Comparison of ENCODE assay signal across 30 cellular contexts in the genomic region with DNA sequence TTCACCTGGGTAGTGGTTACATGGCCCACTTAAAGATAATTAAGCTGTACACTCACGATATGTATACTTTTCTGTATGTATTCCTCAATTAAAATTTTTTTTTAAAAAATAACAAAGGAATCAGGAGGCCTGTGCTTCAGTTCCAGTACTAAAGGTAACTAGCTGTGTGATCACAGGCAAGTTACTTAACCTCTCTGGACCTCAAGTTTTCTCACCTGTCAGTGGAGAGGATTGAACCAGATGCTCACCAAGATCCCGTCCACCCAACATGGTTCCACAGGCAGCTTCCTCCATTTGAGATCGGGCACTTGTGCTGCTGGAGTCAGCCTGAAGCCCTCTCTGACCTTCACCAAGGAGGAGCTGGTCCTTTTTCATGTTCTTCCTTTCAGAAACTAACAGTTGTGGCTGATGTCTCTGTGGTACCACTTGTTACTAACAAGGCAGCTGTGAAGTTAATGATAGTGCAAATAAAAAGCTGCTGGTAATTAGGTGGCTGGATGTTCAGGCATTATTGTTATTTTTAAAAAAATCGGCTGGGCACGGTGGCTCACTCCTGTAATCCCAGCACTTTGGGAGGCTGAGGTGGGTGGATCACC. TPM values are rescaled to one million over a fixed set of nuclear protein-coding genes. Genes with fewer than 3 reads are reported as not detected.
DNase-seq lines count a peak whose midpoint lies in the region; ATAC-seq, FAIRE-seq and TF ChIP-seq lines count a peak whose summit lies in the region.
"Had no signal": no experiment of that assay in that cellular context is flagged by ENCODE, and none has a peak within 500 bp of the region (broad histone marks: within the 10 kb centered on the region; RNA-seq: fewer than 3 reads in every experiment).

No MANE protein-coding gene starts in this region.

- POLR2A ChIA-PET in activated naive CD8-positive, alpha-beta T cell treated with anti-CD3 and anti-CD28 coated beads, Interleukin-2, amount 10 ng/mL, durations not matched to agents 7 days and 5 days (lab: Charles Lee): interaction anchor here (1.0 to 2.0 kb wide), 5 partner anchors 20 to 171 kb away, joined by 3 to 10 read pairs (median 5); no protein-coding TSS in a partner anchor
- POLR2A ChIA-PET in GM12878 (lab: Charles Lee) (interaction anchor here (0.7 to 2.1 kb wide), 9 partner anchors 8 to 123 kb away, joined by 3 to 7 read pairs (median 4); no protein-coding TSS in a partner anchor), PC-9 (lab: Charles Lee; ENCODE audit: unreplicated experiment) (no interaction called here)

- TF ChIP-seq EP300 in GM12878 (IDR thresholded peaks at IDR 0.05; ENCODE audit: borderline replicate concordance in 1 of 2, control insufficient read depth in 1 of 2, low read depth in 2 of 2, low read length in 2 of 2): no peak

- TF ChIP-seq POLR2A in GM12878 (IDR thresholded peaks at IDR 0.05; ENCODE audit: low read depth, low read length): no peak
- TF ChIP-seq POLR2A in GM12891 (IDR thresholded peaks at IDR 0.05; ENCODE audit: low read depth, low read length): no peak

- FAIRE-seq in GM12878 (lab: Jason Lieb, UNC) (no peak), GM12891 (lab: Jason Lieb, UNC) (no peak)
- FAIRE-seq: GM12892, H1 had no signal

- H3K9me2 ChIP-seq in PC-9 (ENCODE audit: insufficient read depth): no peaks in the 10 kb centered on the region

- H2AFZ ChIP-seq in GM12878 (ENCODE audit: control insufficient read depth, low read depth, low read length): no peak overlapping the region
- H2AFZ ChIP-seq in PC-9: no peak overlapping the region

- intact Hi-C loops in GM12878 (cut with micrococcal nuclease; ENCODE audit: unreplicated experiment) (no loop called here), PC-9 (cut with micrococcal nuclease; ENCODE audit: unreplicated experiment) (no loop called here)

- H3K4me3 Mint-ChIP-seq in activated naive CD8-positive, alpha-beta T cell treated with anti-CD3 and anti-CD28 coated beads, Interleukin-2, amount 10 ng/mL, durations not matched to agents 7 days and 5 days: no peak overlapping the region
- H3K4me3 Mint-ChIP-seq in activated naive CD8-positive, alpha-beta T cell treated with anti-CD3 and anti-CD28 coated beads for 36 hours: no peak overlapping the region
- H3K4me3 Mint-ChIP-seq: CD14-positive monocyte; CD8-positive, alpha-beta memory T cell had no signal

- RAD21 ChIA-PET in GM12878 (lab: Charles Lee; ENCODE audit: unreplicated experiment): interaction anchor here (0.6 to 2.1 kb wide), 13 partner anchors 9 to 338 kb away, joined by 3 to 17 read pairs (median 4); no protein-coding TSS in a partner anchor

- in situ Hi-C loops in GM12878 (cut with MboI): no loop called here

- SMC1A ChIA-PET in GM12878 (lab: Charles Lee; ENCODE audit: uncharacterized antibody, unreplicated experiment): interaction anchor here (0.6 to 3.6 kb wide), 21 partner anchors 8 to 266 kb away, joined by 3 to 32 read pairs (median 5); no protein-coding TSS in a partner anchor

- H3K9me3 ChIP-seq in GM12878 (replicated peaks; ENCODE audit: control insufficient read depth, insufficient read depth, low read length) (peaks cover 2% of the 10 kb centered on the region; the same call in 1 of the 3 replicates), PC-9 (ENCODE audit: insufficient read depth, low read depth) (peaks cover 6% of the 10 kb centered on the region; the same call in 1 of the 2 replicates)
- H3K9me3 ChIP-seq: BE2C had no signal

- H3K9ac ChIP-seq in GM12878 (ENCODE audit: control insufficient read depth, insufficient read depth, low read length): no peak overlapping the region

- H3K27ac ChIP-seq in GM12878 (ENCODE audit: control insufficient read depth, insufficient read depth): no peak overlapping the region
- no peak overlapping the region for H3K27ac ChIP-seq in PC-9

- TF ChIP-seq CTCF in GM12878 (IDR thresholded peaks at IDR 0.05 in 2 of 3, conservative IDR thresholded peaks at IDR 0.05 in 1 of 3; ENCODE audit: control insufficient read depth in 2 of 3, extremely low read depth in 1 of 3, insufficient read depth in 1 of 3, low read depth in 3 of 3, low read length in 3 of 3) (no peak), foreskin fibroblast (IDR thresholded peaks at IDR 0.05; ENCODE audit: low read depth, low read length) (no peak), PC-9 (conservative IDR thresholded peaks at IDR 0.05) (no peak)

- BruUV-seq in GM12878 (replicated peaks; lab: Mats Ljungman, UMichigan) (no TSS peak), PC-9 (replicated peaks; lab: Mats Ljungman, UMichigan) (no TSS peak)

- H3F3A ChIP-seq in PC-9 (ENCODE audit: insufficient read depth, low read depth): peaks cover 22% of the 10 kb centered on the region

- CTCF ChIA-PET in GM12878 (lab: Yijun Ruan, JAX) (interaction anchor here (0.9 to 3.5 kb wide), 13 partner anchors 8 to 266 kb away, joined by 3 to 14 read pairs (median 5); no protein-coding TSS in a partner anchor), PC-9 (lab: Charles Lee) (no interaction called here)

- peaks cover 2% of the 10 kb centered on the region for H3K27me3 Mint-ChIP-seq in activated naive CD8-positive, alpha-beta T cell treated with anti-CD3 and anti-CD28 coated beads, Interleukin-2, amount 10 ng/mL, durations not matched to agents 7 days and 5 days
- H3K27me3 Mint-ChIP-seq in activated naive CD8-positive, alpha-beta T cell treated with anti-CD3 and anti-CD28 coated beads for 36 hours: no peaks in the 10 kb centered on the region
- H3K27me3 Mint-ChIP-seq: CD8-positive, alpha-beta memory T cell had no signal

- 82% methylated on average over 5 of the region's 5 CpGs for WGBS in GM12878 (ENCODE audit: insufficient coverage, insufficient replicate concordance, low lambda C conversion rate, missing lambda C conversion rate)

- peak; percentile 24 for DNase-seq in NCI-H748 (lab: John Stamatoyannopoulos, UW; ENCODE audit: unreplicated experiment)
- DNase-seq in NCI-H748 treated with DMSO at 0.1 percent for 48 hours (lab: John Stamatoyannopoulos, UW): no peak
- DNase-seq in activated naive CD8-positive, alpha-beta T cell treated with anti-CD3 and anti-CD28 coated beads, Interleukin-2, amount 10 ng/mL, durations not matched to agents 7 days and 5 days: no peak
- no peak for DNase-seq in activated naive CD8-positive, alpha-beta T cell treated with anti-CD3 and anti-CD28 coated beads for 36 hours
- no peak for DNase-seq in GM12878 (ENCODE audit: low read depth, low spot score)
- DNase-seq in foreskin fibroblast: no peak
- no peak for DNase-seq in PC-9
- no peak for DNase-seq in GM12891 (ENCODE audit: insufficient read length, low spot score)
- DNase-seq: 8988T; ACHN; BE2C; CD8-positive, alpha-beta memory T cell; DMS 273 treated with DMSO at 0.1 percent for 48 hours; DMS79; EL; GDM1; HCEC 1CT; Karpas-422; NCI-H1092 treated with DMSO at 0.1 percent for 48 hours; NCI-H146; NCI-H1930; NCI-H2107; NCI-H446; NCI-H524 treated with DMSO at 0.1 percent for 48 hours; NK-92 treated with Interleukin-12 subunit alpha and Interleukin-12 subunit beta, amount 100 ng/mL, for 24 hours; RPMI8226; SHP77 had no signal

- no peak overlapping the region for H3K4me2 ChIP-seq in GM12878 (ENCODE audit: control insufficient read depth, insufficient read depth)
- H3K4me2 ChIP-seq in PC-9: no peak overlapping the region

- H3K27me3 ChIP-seq in GM12878 (replicated peaks in 1 of 2; ENCODE audit: control insufficient read depth in 2 of 2, insufficient read depth in 2 of 2, low read length in 1 of 2): no peaks in the 10 kb centered on the region
- no peaks in the 10 kb centered on the region for H3K27me3 ChIP-seq in PC-9 (ENCODE audit: insufficient read depth, low read depth)
- H3K27me3 ChIP-seq: BE2C had no signal

- no peaks in the 10 kb centered on the region for H3K36me3 ChIP-seq in GM12878 (ENCODE audit: control insufficient read depth in 2 of 2, insufficient read depth in 2 of 2, low read length in 1 of 2)
- no peaks in the 10 kb centered on the region for H3K36me3 ChIP-seq in PC-9 (ENCODE audit: low read depth)
- H3K36me3 ChIP-seq: BE2C had no signal

- H3K4me3 ChIP-seq in GM12878 (no peak overlapping the region), foreskin fibroblast (ENCODE audit: low read depth in 1 of 2, low read length in 2 of 2) (no peak overlapping the region), PC-9 (no peak overlapping the region)

- no peaks in the 10 kb centered on the region for H3K4me1 ChIP-seq in GM12878 (ENCODE audit: control insufficient read depth, insufficient read depth, low read length)
- H3K4me1 ChIP-seq in PC-9 (replicated peaks; ENCODE audit: insufficient read depth): peaks cover 24% of the 10 kb centered on the region
- H3K4me1 ChIP-seq: BE2C had no signal

- H3K9me3 Mint-ChIP-seq in activated naive CD8-positive, alpha-beta T cell treated with anti-CD3 and anti-CD28 coated beads, Interleukin-2, amount 10 ng/mL, durations not matched to agents 7 days and 5 days: peaks cover 16% of the 10 kb centered on the region
- H3K9me3 Mint-ChIP-seq in activated naive CD8-positive, alpha-beta T cell treated with anti-CD3 and anti-CD28 coated beads for 36 hours: peaks cover 14% of the 10 kb centered on the region

- peaks cover 23% of the 10 kb centered on the region for H3K36me3 Mint-ChIP-seq in activated naive CD8-positive, alpha-beta T cell treated with anti-CD3 and anti-CD28 coated beads, Interleukin-2, amount 10 ng/mL, durations not matched to agents 7 days and 5 days
- peaks cover 6% of the 10 kb centered on the region for H3K36me3 Mint-ChIP-seq in activated naive CD8-positive, alpha-beta T cell treated with anti-CD3 and anti-CD28 coated beads for 36 hours
- H3K36me3 Mint-ChIP-seq: CD14-positive monocyte had no signal

- peaks cover 34% of the 10 kb centered on the region for H3K4me1 Mint-ChIP-seq in activated naive CD8-positive, alpha-beta T cell treated with anti-CD3 and anti-CD28 coated beads, Interleukin-2, amount 10 ng/mL, durations not matched to agents 7 days and 5 days
- H3K4me1 Mint-ChIP-seq in activated naive CD8-positive, alpha-beta T cell treated with anti-CD3 and anti-CD28 coated beads for 36 hours: peaks cover 7% of the 10 kb centered on the region

- no peak for ATAC-seq in activated naive CD8-positive, alpha-beta T cell treated with anti-CD3 and anti-CD28 coated beads, Interleukin-2, amount 10 ng/mL, durations not matched to agents 7 days and 5 days (ENCODE audit: low read depth)
- peak; percentile 46; the same call in 2 of the 3 replicates for ATAC-seq in GM12878

- H4K20me1 ChIP-seq in GM12878 (ENCODE audit: control insufficient read depth, insufficient read depth): no peaks in the 10 kb centered on the region
- H4K20me1 ChIP-seq in PC-9 (ENCODE audit: insufficient read depth): no peaks in the 10 kb centered on the region

- TF ChIP-seq RAD21 in GM12878 (IDR thresholded peaks at IDR 0.05; ENCODE audit: insufficient read depth, low read depth, low read length): no peak

- H3K27ac Mint-ChIP-seq in activated naive CD8-positive, alpha-beta T cell treated with anti-CD3 and anti-CD28 coated beads, Interleukin-2, amount 10 ng/mL, durations not matched to agents 7 days and 5 days: peak overlapping the region; percentile 77
- H3K27ac Mint-ChIP-seq in activated naive CD8-positive, alpha-beta T cell treated with anti-CD3 and anti-CD28 coated beads for 36 hours: no peak overlapping the region
- H3K27ac Mint-ChIP-seq: CD14-positive monocyte had no signal

- H3K79me2 ChIP-seq in GM12878 (ENCODE audit: control insufficient read depth, insufficient read depth, low read length) (no peaks in the 10 kb centered on the region), PC-9 (ENCODE audit: low read depth) (no peaks in the 10 kb centered on the region)

RNA-seq across cellular contexts. Expression of a gene that starts 29.4 kb away (rescaled TPM):
- 10 to 100 TPM; 36.4 to 39.2 TPM for total RNA-seq in activated naive CD8-positive, alpha-beta T cell treated with anti-CD3 and anti-CD28 coated beads, Interleukin-2, amount 10 ng/mL, durations not matched to agents 7 days and 5 days
- total RNA-seq in activated naive CD8-positive, alpha-beta T cell treated with anti-CD3 and anti-CD28 coated beads for 36 hours: 10 to 100 TPM; 55.1 to 56.9 TPM
- total RNA-seq in GM12878 (2013; cell fraction: nucleolus; rRNA removed): 36.2 and 40.2 TPM in 2 replicates
- total RNA-seq in GM12878 (2014; rRNA removed) (4.6 and 7.8 TPM in 2 replicates), GM12878 (2014; rRNA removed; fragmentation: Illumina TruSeq; extraction: Trizol) (11.0 and 12.3 TPM in 2 replicates), GM12878 (2021) (32.8 and 37.2 TPM in 2 replicates), PC-9 (2021) (23.1 and 26.9 TPM in 2 replicates)
- 7.3 TPM for polyA plus RNA-seq in GM12878 (2011; ENCODE audit: low read depth)
- polyA plus RNA-seq in GM12878 (2011; rRNA removed) (17.1 and 25.3 TPM in 2 replicates), GM12878 (2014; fragmentation: Illumina TruSeq; extraction: Trizol) (35.3 and 44.0 TPM in 2 replicates), GM12878 (2014; fragmentation: Nextera tagmentation; extraction: Ambion mirVana) (10 to 100 TPM; 10.1 to 12.9 TPM), GM12878 (2014; rRNA removed) (12.5 and 19.1 TPM in 2 replicates), GM12878 (2016; fragmentation: Nextera tagmentation; extraction: Ambion mirVana) (10 to 100 TPM; 22.7 to 26.5 TPM)
- polyA plus RNA-seq in GM12878 (2011; cell fraction: cytosol; rRNA removed): 6.1 and 6.5 TPM in 2 replicates
- 10.0 and 12.6 TPM in 2 replicates for polyA plus RNA-seq in GM12878 (2011; cell fraction: nucleus; rRNA removed)
- 14.0 and 21.2 TPM in 2 replicates for polyA plus RNA-seq in GM12878 (2012)
- polyA minus RNA-seq in GM12878 (2011; rRNA and poly(A)+ RNA removed): 4.6 and 9.4 TPM in 2 replicates
- 4.4 and 8.5 TPM in 2 replicates for polyA minus RNA-seq in GM12878 (2011; cell fraction: cytosol; rRNA and poly(A)+ RNA removed)
- polyA minus RNA-seq in GM12878 (2011; cell fraction: nucleus; rRNA and poly(A)+ RNA removed): 11.8 and 21.9 TPM in 2 replicates
- polyA plus RNA-seq in GM12891 (2012; ENCODE audit: low read depth, missing spikeins): 22.3 TPM
